ENCODE assay signal across 9 cellular contexts in genomic region chr7:2355079-2356008, GRCh38. TPM values are rescaled to one million over a fixed set of nuclear protein-coding genes. Genes with fewer than 3 reads are reported as not detected.
DNase-seq lines count a peak whose midpoint lies in the region; ATAC-seq, FAIRE-seq and TF ChIP-seq lines count a peak whose summit lies in the region.
"Had no signal": no experiment of that assay in that cellular context is flagged by ENCODE, and none has a peak within 500 bp of the region (broad histone marks: within the 10 kb centered on the region; RNA-seq: fewer than 3 reads in every experiment).

No MANE protein-coding gene starts in this region.

- no peak for TF ChIP-seq CTCF in HEK293 (tag by site-specific recombination; IDR thresholded peaks at IDR 0.05)
- TF ChIP-seq CTCF in PC-3 (conservative IDR thresholded peaks at IDR 0.05; ENCODE audit: low read depth, low read length) = no peak
- no peak for TF ChIP-seq CTCF in brain (conservative IDR thresholded peaks at IDR 0.05)
- TF ChIP-seq CTCF in lower leg skin (IDR thresholded peaks at IDR 0.05) = no peak
- no peak for TF ChIP-seq CTCF in suprapubic skin (IDR thresholded peaks at IDR 0.05)
- no peak for TF ChIP-seq CTCF in D721Med (IDR thresholded peaks at IDR 0.05; ENCODE audit: insufficient read depth, missing control alignments)

- H3K27ac ChIP-seq in HEK293 (ENCODE audit: extremely low read depth, low read depth, low read length) (peak overlapping the region; percentile 98), PC-3 (ENCODE audit: low read length) (peak overlapping the region; percentile 31), suprapubic skin (peak overlapping the region; percentile 99)

- CTCF ChIA-PET in HEK293 (lab: Yijun Ruan, JAX) (interaction anchor here (0.6 to 0.7 kb wide), 3 partner anchors 28 to 86 kb away, joined by 3 to 4 read pairs (median 3); no protein-coding TSS in a partner anchor), PC-3 (lab: Charles Lee) (no interaction called here)

- H3K79me2 ChIP-seq in PC-3 (ENCODE audit: low read length) = peaks cover 82% of the 10 kb centered on the region

- H3K9me2 ChIP-seq in PC-3 (replicated peaks; ENCODE audit: low read length) = no peaks in the 10 kb centered on the region

- H3K4me3 ChIP-seq in HEK293 (ENCODE audit: low read depth, low read length) = peak overlapping the region; percentile 90
- H3K4me3 ChIP-seq in PC-3 (ENCODE audit: low read length) = peak overlapping the region; percentile 99
- peak overlapping the region; percentile 98 for H3K4me3 ChIP-seq in lower leg skin (ENCODE audit: low read depth, poor library complexity, severe bottlenecking)
- peak overlapping the region; percentile 99 for H3K4me3 ChIP-seq in suprapubic skin

- peaks cover 19% of the 10 kb centered on the region for H3K36me3 Mint-ChIP-seq in brain

- peaks cover 51% of the 10 kb centered on the region for H4K20me1 ChIP-seq in PC-3 (ENCODE audit: low read length)

- peak overlapping the region; percentile 85 to 93 (median 88) for H3K4me3 Mint-ChIP-seq in brain

- H3K27ac Mint-ChIP-seq in brain = peak overlapping the region; percentile 84 to 93 (median 89)

- TF ChIP-seq EP300 in suprapubic skin (IDR thresholded peaks at IDR 0.05) = no peak

- BruUV-seq in PC-3 (replicated peaks; lab: Mats Ljungman, UMichigan) = TSS peak; percentile 59

- H2AFZ ChIP-seq in PC-3 (ENCODE audit: low read length) = no peak overlapping the region

- ATAC-seq in PC-3 = peak; percentile 3

- POLR2A ChIA-PET in HEK293 (lab: Yijun Ruan, JAX) = interaction anchor here (0.7 to 2.8 kb wide), 5 partner anchors 9 to 113 kb away, joined by 4 to 11 read pairs (median 4); partner anchors contain the start of genes CHST12, MRM2 and NUDT1
- POLR2A ChIA-PET in PC-3 (lab: Charles Lee; ENCODE audit: unreplicated experiment) = interaction anchor here (0.7 kb wide), 1 partner anchor 785 kb away, joined by 3 read pairs; no protein-coding TSS in a partner anchor

- DNase-seq in D341Med (ENCODE audit: low spot score) (peak; percentile 41), PC-3 (no peak), lower leg skin (ENCODE audit: low spot score in 2 of 2) (no peak), suprapubic skin (ENCODE audit: low spot score in 2 of 2) (no peak), D721Med (ENCODE audit: insufficient read length, low spot score) (no peak), NCI-H2196 treated with DMSO at 0.1 percent for 48 hours (lab: John Stamatoyannopoulos, UW; ENCODE audit: unreplicated experiment) (no peak)

- H3K4me1 ChIP-seq in HEK293 (ENCODE audit: control insufficient read depth, insufficient read depth, low read length) = peaks cover 19% of the 10 kb centered on the region
- H3K4me1 ChIP-seq in PC-3 (ENCODE audit: insufficient read depth, low read length) = peaks cover 25% of the 10 kb centered on the region
- peaks cover 55% of the 10 kb centered on the region for H3K4me1 ChIP-seq in suprapubic skin

- H3K4me1 Mint-ChIP-seq in brain = peaks cover 60% of the 10 kb centered on the region

- H3K27me3 ChIP-seq in PC-3 (ENCODE audit: low read length) (no peaks in the 10 kb centered on the region), suprapubic skin (no peaks in the 10 kb centered on the region)

- TF ChIP-seq POLR2A in lower leg skin (IDR thresholded peaks at IDR 0.05) (no peak), suprapubic skin (IDR thresholded peaks at IDR 0.05) (no peak)

- H3K9ac ChIP-seq in PC-3 (ENCODE audit: low read length) = peak overlapping the region; percentile 100

- peaks cover 4% of the 10 kb centered on the region for H3K27me3 Mint-ChIP-seq in brain

- no peaks in the 10 kb centered on the region for H3K9me3 ChIP-seq in HEK293 (ENCODE audit: control insufficient read depth, insufficient read depth, low read depth, low read length)
- no peaks in the 10 kb centered on the region for H3K9me3 ChIP-seq in PC-3 (ENCODE audit: low read length)
- no peaks in the 10 kb centered on the region for H3K9me3 ChIP-seq in suprapubic skin

- no peak for FAIRE-seq in D721Med (lab: Jason Lieb, UNC)
- FAIRE-seq: TTC549 had no signal

- H3K9me3 Mint-ChIP-seq in brain = no peaks in the 10 kb centered on the region

- intact Hi-C loops in PC-3 (cut with micrococcal nuclease) = loop anchor here (10.0 kb wide), 1 partner anchor 781 kb away; the partner anchor contains the start of gene PSMG3
- intact Hi-C loops in lower leg skin (cut with DNase I; ENCODE audit: low total_unique reads) = no loop called here

- 1% methylated on average over 29 to 31 of the region's 77 CpGs for WGBS in lower leg skin, 2 donors
- WGBS in suprapubic skin = 2% methylated on average over 12 of the region's 77 CpGs

- H3K4me2 ChIP-seq in PC-3 (ENCODE audit: low read length) = peak overlapping the region; percentile 100

- no peaks in the 10 kb centered on the region for H3F3A ChIP-seq in PC-3 (ENCODE audit: low read length, unreplicated experiment)

- H3K36me3 ChIP-seq in HEK293 (ENCODE audit: control insufficient read depth in 2 of 2, insufficient read depth in 1 of 2, low read length in 2 of 2) (peaks cover 6 to 40% of the 10 kb centered on the region in 2 experiments; a peak in 2 of 3 replicates), PC-3 (ENCODE audit: low read depth, low read length) (peaks cover 40% of the 10 kb centered on the region), suprapubic skin (no peaks in the 10 kb centered on the region)

TF ChIP-seq in HEK293, 187 proteins besides CTCF, POLR2A, EP300 and RAD21:
- TF ChIP-seq OSR2 (tag by site-specific recombination; IDR thresholded peaks at IDR 0.05) = no peak
- peak; percentile 43 for TF ChIP-seq GLIS2 (tag by site-specific recombination; IDR thresholded peaks at IDR 0.05)
- TF ChIP-seq ZNF341 (tag by site-specific recombination; IDR thresholded peaks at IDR 0.05; ENCODE audit: low read depth) = peak; percentile 76
- 0 out of 2 replicates have a peak, but pooled peaks have one; percentile 32 for TF ChIP-seq SP3 (tag by site-specific recombination; IDR thresholded peaks at IDR 0.05)
- no peak for TF ChIP-seq ZNF24 (tag by site-specific recombination; IDR thresholded peaks at IDR 0.05)
- no peak for TF ChIP-seq ZNF174 (tag by site-specific recombination; IDR thresholded peaks at IDR 0.05)
- TF ChIP-seq, protein P1, sequence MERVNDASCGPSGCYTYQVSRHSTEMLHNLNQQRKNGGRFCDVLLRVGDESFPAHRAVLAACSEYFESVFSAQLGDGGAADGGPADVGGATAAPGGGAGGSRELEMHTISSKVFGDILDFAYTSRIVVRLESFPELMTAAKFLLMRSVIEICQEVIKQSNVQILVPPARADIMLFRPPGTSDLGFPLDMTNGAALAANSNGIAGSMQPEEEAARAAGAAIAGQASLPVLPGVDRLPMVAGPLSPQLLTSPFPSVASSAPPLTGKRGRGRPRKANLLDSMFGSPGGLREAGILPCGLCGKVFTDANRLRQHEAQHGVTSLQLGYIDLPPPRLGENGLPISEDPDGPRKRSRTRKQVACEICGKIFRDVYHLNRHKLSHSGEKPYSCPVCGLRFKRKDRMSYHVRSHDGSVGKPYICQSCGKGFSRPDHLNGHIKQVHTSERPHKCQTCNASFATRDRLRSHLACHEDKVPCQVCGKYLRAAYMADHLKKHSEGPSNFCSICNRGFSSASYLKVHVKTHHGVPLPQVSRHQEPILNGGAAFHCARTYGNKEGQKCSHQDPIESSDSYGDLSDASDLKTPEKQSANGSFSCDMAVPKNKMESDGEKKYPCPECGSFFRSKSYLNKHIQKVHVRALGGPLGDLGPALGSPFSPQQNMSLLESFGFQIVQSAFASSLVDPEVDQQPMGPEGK (tag by site-specific recombination; IDR thresholded peaks at IDR 0.05) = no peak
- TF ChIP-seq BCL6B (tag by site-specific recombination; IDR thresholded peaks at IDR 0.05) = no peak
- TF ChIP-seq ZBTB26 (tag by site-specific recombination; optimal IDR thresholded peaks at IDR 0.05) = peak; percentile 84
- TF ChIP-seq BCL11A (tag by site-specific recombination; IDR thresholded peaks at IDR 0.05; ENCODE audit: low read depth) = no peak
- no peak for TF ChIP-seq ZNF473 (tag by site-specific recombination; IDR thresholded peaks at IDR 0.05)
- peak; percentile 68 for TF ChIP-seq GLIS1 (tag by site-specific recombination; IDR thresholded peaks at IDR 0.05)
TF ChIP-seq in HEK293: peak in this region for 5.

RNA-seq across cellular contexts. Expression of gene EIF3B, which starts 0.7 kb away (rescaled TPM):
- 289 and 377 TPM in 2 replicates for total RNA-seq in PC-3 (2014; rRNA removed)
- 120 TPM for polyA plus RNA-seq in brain (ENCODE audit: insufficient read depth, low read depth, low replicate concordance)
- 100 to 1,000 TPM; 121 to 165 (median 150) TPM for total RNA-seq in lower leg skin
- total RNA-seq in suprapubic skin = 100 to 1,000 TPM; 136 to 158 (median 139) TPM

RNA-seq across cellular contexts. Expression of gene SNX8, which starts 41.1 kb away (rescaled TPM):
- total RNA-seq in PC-3 (2014; rRNA removed) (12.3 and 20.5 TPM in 2 replicates), lower leg skin (10 to 100 TPM; 13.3 to 35.7 (median 22.1) TPM), suprapubic skin (10 to 100 TPM; 13.7 to 35.1 (median 19.3) TPM)
- polyA plus RNA-seq in brain (ENCODE audit: insufficient read depth, low read depth, low replicate concordance) = 23.5 TPM

RNA-seq across cellular contexts. Expression of gene CHST12, which starts 48.1 kb away (rescaled TPM):
- total RNA-seq in PC-3 (2014; rRNA removed) (12.2 and 12.9 TPM in 2 replicates), lower leg skin (10 to 100 TPM; 23.7 to 34.3 (median 26.8) TPM), suprapubic skin (10 to 100 TPM in 3 of 4 donors, 1 to 10 TPM in 1; 9.9 to 55.8 (median 24.5) TPM)
- polyA plus RNA-seq in brain (ENCODE audit: insufficient read depth, low read depth, low replicate concordance) = 17.5 TPM

Comparison
In these comparisons a context has a peak if more than half of its experiments do, and no peak if none do; other contexts are left out.
1. H3K27ac ChIP-seq: peak in every context shown above with its lines; median percentile 99 in suprapubic skin; 98 in HEK293; 31 in PC-3.